Comparison of ENCODE assay signal across 28 cellular contexts in the genomic region with DNA sequence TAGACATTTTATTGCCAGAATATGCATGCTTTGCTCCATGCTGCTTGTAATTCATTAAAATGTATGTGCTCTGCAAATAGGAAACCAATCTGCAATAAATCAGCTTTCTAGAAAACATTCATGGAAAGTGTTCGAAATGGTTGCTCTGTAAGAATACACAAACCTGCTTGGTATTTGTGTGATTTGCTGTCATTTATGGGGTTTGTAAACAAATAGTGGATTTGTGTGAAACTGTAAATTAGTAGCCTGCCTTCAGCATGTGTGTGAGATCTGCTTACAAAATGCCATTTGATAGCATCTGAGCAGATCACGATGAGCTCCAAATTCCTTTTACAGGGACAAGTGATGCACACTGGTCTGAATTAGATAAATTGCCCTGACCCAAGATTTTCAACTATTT.
DNase-seq lines count a peak whose midpoint lies in the region; ATAC-seq and TF ChIP-seq lines count a peak whose summit lies in the region.
"Had no signal": no experiment of that assay in that cellular context is flagged by ENCODE, and none has a peak within 500 bp of the region (broad histone marks: within the 10 kb centered on the region; RNA-seq: fewer than 3 reads in every experiment).

No MANE protein-coding gene starts in this region.

- H3K4me3 ChIP-seq in neuron (ENCODE audit: low read length): no peak overlapping the region
- no peak overlapping the region for H3K4me3 ChIP-seq in Caco-2 (ENCODE audit: low read depth, low read length)
- no peak overlapping the region for H3K4me3 ChIP-seq in breast epithelium
- H3K4me3 ChIP-seq: heart right ventricle, ovary, suprapubic skin, upper lobe of left lung had no signal

- TF ChIP-seq CTCF in endothelial cell (IDR thresholded peaks at IDR 0.05; ENCODE audit: unreplicated experiment) (no peak), Caco-2 (IDR thresholded peaks at IDR 0.05; ENCODE audit: insufficient read depth in 1 of 2, low read depth in 1 of 2, low read length in 1 of 2, severe bottlenecking in 1 of 2, unreplicated experiment in 1 of 2) (no peak), breast epithelium (IDR thresholded peaks at IDR 0.05) (no peak), omental fat pad (IDR thresholded peaks at IDR 0.05) (no peak), GM10266 (IDR thresholded peaks at IDR 0.05; ENCODE audit: control insufficient read depth, insufficient read depth, low read depth, missing control alignments) (no peak)

- DNase-seq in Ammon's horn (ENCODE audit: low spot score) (peak; percentile 12), endothelial cell (ENCODE audit: low spot score) (no peak), Caco-2 (no peak), breast epithelium (ENCODE audit: low spot score in 2 of 2) (no peak), omental fat pad (ENCODE audit: low spot score) (no peak), GM10266 (ENCODE audit: extremely low spot score) (no peak)
- DNase-seq: activated CD4-positive, alpha-beta T cell treated with anti-CD3 and anti-CD28 coated beads for 48 hours; activated effector memory CD4-positive, alpha-beta T cell treated with Interleukin-2 at 50 U/mL for 16 hours; activated naive CD8-positive, alpha-beta T cell treated with anti-CD3 and anti-CD28 coated beads, Interleukin-2, amount 10 ng/mL, durations not matched to agents 7 days and 5 days; activated T-cell treated with anti-CD3 and anti-CD28 coated beads for 4 hours; DND-41; H9; heart right ventricle; left ventricle myocardium superior; naive B cell; NCI-H146; NCI-H446; NCI-H774; ovary; T1000; upper lobe of left lung; WERI-Rb-1 had no signal

- POLR2A ChIA-PET in Caco-2 (lab: Charles Lee): no interaction called here

- intact Hi-C loops in Caco-2 (cut with micrococcal nuclease; ENCODE audit: unreplicated experiment): no loop called here
- intact Hi-C loops in breast epithelium (cut with DNase I; ENCODE audit: low total_unique reads): no loop called here

- H3K4me1 ChIP-seq in neuron (ENCODE audit: insufficient read depth, low read length): peaks cover 6% of the 10 kb centered on the region
- no peaks in the 10 kb centered on the region for H3K4me1 ChIP-seq in Caco-2
- H3K4me1 ChIP-seq in breast epithelium: no peaks in the 10 kb centered on the region

- no peak for TF ChIP-seq POLR2A in breast epithelium (IDR thresholded peaks at IDR 0.05)

- H3K9me3 Mint-ChIP-seq in endothelial cell (ENCODE audit: unreplicated experiment) (no peaks in the 10 kb centered on the region), Caco-2 (ENCODE audit: unreplicated experiment) (no peaks in the 10 kb centered on the region)
- H3K9me3 Mint-ChIP-seq: activated naive CD8-positive, alpha-beta T cell treated with anti-CD3 and anti-CD28 coated beads, Interleukin-2, amount 10 ng/mL, durations not matched to agents 7 days and 5 days; central memory CD8-positive, alpha-beta T cell; IgD-negative memory B cell; naive B cell; stimulated activated memory B cell treated with anti-CD40 and anti-IgM and Interleukin-4, amounts not matched to agents 10 μg/mL and 1 μg/mL and 100 μg/mL, for 72 hours had no signal

- no peaks in the 10 kb centered on the region for H3K9me3 ChIP-seq in neuron (ENCODE audit: low read length)
- no peaks in the 10 kb centered on the region for H3K9me3 ChIP-seq in Caco-2
- no peaks in the 10 kb centered on the region for H3K9me3 ChIP-seq in breast epithelium
- H3K9me3 ChIP-seq: heart right ventricle, ovary, suprapubic skin, upper lobe of left lung had no signal

- peak; percentile 8 for ATAC-seq in HG03432 (IDR thresholded peaks at IDR 0.05; ENCODE audit: unreplicated experiment)
- ATAC-seq in omental fat pad (ENCODE audit: low FRiP score): no peak
- ATAC-seq: left ventricle myocardium superior; stimulated activated memory B cell treated with anti-CD40 and anti-IgM and Interleukin-4, amounts not matched to agents 10 μg/mL and 1 μg/mL and 100 μg/mL, for 72 hours had no signal

- H3K27ac Mint-ChIP-seq in endothelial cell (ENCODE audit: unreplicated experiment): peak overlapping the region; percentile 90
- no peak overlapping the region for H3K27ac Mint-ChIP-seq in Caco-2 (ENCODE audit: unreplicated experiment)
- H3K27ac Mint-ChIP-seq: activated naive CD8-positive, alpha-beta T cell treated with anti-CD3 and anti-CD28 coated beads, Interleukin-2, amount 10 ng/mL, durations not matched to agents 7 days and 5 days; IgD-negative memory B cell; naive B cell; stimulated activated memory B cell treated with anti-CD40 and anti-IgM and Interleukin-4, amounts not matched to agents 10 μg/mL and 1 μg/mL and 100 μg/mL, for 72 hours had no signal

- CTCF ChIA-PET in Caco-2 (lab: Charles Lee): no interaction called here

- H3K27me3 Mint-ChIP-seq in endothelial cell (ENCODE audit: unreplicated experiment) (no peaks in the 10 kb centered on the region), Caco-2 (ENCODE audit: insufficient read depth, unreplicated experiment) (no peaks in the 10 kb centered on the region)
- H3K27me3 Mint-ChIP-seq: central memory CD8-positive, alpha-beta T cell; IgD-negative memory B cell; naive B cell; stimulated activated memory B cell treated with anti-CD40 and anti-IgM and Interleukin-4, amounts not matched to agents 10 μg/mL and 1 μg/mL and 100 μg/mL, for 72 hours had no signal

- no peak overlapping the region for H3K4me3 Mint-ChIP-seq in endothelial cell (ENCODE audit: unreplicated experiment)
- no peak overlapping the region for H3K4me3 Mint-ChIP-seq in Caco-2 (ENCODE audit: unreplicated experiment)
- H3K4me3 Mint-ChIP-seq: activated naive CD8-positive, alpha-beta T cell treated with anti-CD3 and anti-CD28 coated beads, Interleukin-2, amount 10 ng/mL, durations not matched to agents 7 days and 5 days; central memory CD8-positive, alpha-beta T cell; H9; IgD-negative memory B cell; naive B cell; stimulated activated memory B cell treated with anti-CD40 and anti-IgM and Interleukin-4, amounts not matched to agents 10 μg/mL and 1 μg/mL and 100 μg/mL, for 72 hours had no signal

- no peak overlapping the region for H3K27ac ChIP-seq in breast epithelium
- H3K27ac ChIP-seq: heart right ventricle, ovary, suprapubic skin, WERI-Rb-1 had no signal

- BruUV-seq in Caco-2 (replicated peaks; lab: Mats Ljungman, UMichigan): no TSS peak

- no peaks in the 10 kb centered on the region for H3K27me3 ChIP-seq in neuron (ENCODE audit: insufficient read depth, low read length)
- no peaks in the 10 kb centered on the region for H3K27me3 ChIP-seq in Caco-2 (replicated peaks; ENCODE audit: control insufficient read depth, insufficient read depth, low read length)
- H3K27me3 ChIP-seq in breast epithelium: no peaks in the 10 kb centered on the region
- H3K27me3 ChIP-seq: heart right ventricle, ovary, suprapubic skin, upper lobe of left lung had no signal

- H3K36me3 Mint-ChIP-seq in endothelial cell (ENCODE audit: low read depth, unreplicated experiment) (no peaks in the 10 kb centered on the region), Caco-2 (ENCODE audit: insufficient read depth, unreplicated experiment) (no peaks in the 10 kb centered on the region)
- H3K36me3 Mint-ChIP-seq: activated naive CD8-positive, alpha-beta T cell treated with anti-CD3 and anti-CD28 coated beads, Interleukin-2, amount 10 ng/mL, durations not matched to agents 7 days and 5 days; IgD-negative memory B cell; naive B cell; stimulated activated memory B cell treated with anti-CD40 and anti-IgM and Interleukin-4, amounts not matched to agents 10 μg/mL and 1 μg/mL and 100 μg/mL, for 72 hours had no signal

- peaks cover 26% of the 10 kb centered on the region for H3K4me1 Mint-ChIP-seq in endothelial cell (ENCODE audit: unreplicated experiment)
- H3K4me1 Mint-ChIP-seq in Caco-2 (ENCODE audit: low read depth, unreplicated experiment): peaks cover 8% of the 10 kb centered on the region
- H3K4me1 Mint-ChIP-seq: central memory CD8-positive, alpha-beta T cell; IgD-negative memory B cell; naive B cell; stimulated activated memory B cell treated with anti-CD40 and anti-IgM and Interleukin-4, amounts not matched to agents 10 μg/mL and 1 μg/mL and 100 μg/mL, for 72 hours had no signal

- no peaks in the 10 kb centered on the region for H3K36me3 ChIP-seq in neuron (ENCODE audit: insufficient read depth, low read length)
- no peaks in the 10 kb centered on the region for H3K36me3 ChIP-seq in Caco-2 (ENCODE audit: control insufficient read depth, insufficient read depth, low read length)
- H3K36me3 ChIP-seq in breast epithelium: no peaks in the 10 kb centered on the region
- H3K36me3 ChIP-seq: heart right ventricle, ovary, suprapubic skin, upper lobe of left lung, WERI-Rb-1 had no signal

- peak overlapping the region; percentile 18 for H2AFZ ChIP-seq in neuron (ENCODE audit: low read depth, low read length)
